1 cellular context compared by ENCODE assay signal in genomic region chr20:50455656-50456451, GRCh38.
TF ChIP-seq lines count a peak whose summit lies in the region.

No MANE protein-coding gene starts in this region.

TF ChIP-seq in HepG2, 621 proteins besides CTCF, POLR2A, EP300 and RAD21 (continued from another document and continues in another):
- TF ChIP-seq, protein P1, sequence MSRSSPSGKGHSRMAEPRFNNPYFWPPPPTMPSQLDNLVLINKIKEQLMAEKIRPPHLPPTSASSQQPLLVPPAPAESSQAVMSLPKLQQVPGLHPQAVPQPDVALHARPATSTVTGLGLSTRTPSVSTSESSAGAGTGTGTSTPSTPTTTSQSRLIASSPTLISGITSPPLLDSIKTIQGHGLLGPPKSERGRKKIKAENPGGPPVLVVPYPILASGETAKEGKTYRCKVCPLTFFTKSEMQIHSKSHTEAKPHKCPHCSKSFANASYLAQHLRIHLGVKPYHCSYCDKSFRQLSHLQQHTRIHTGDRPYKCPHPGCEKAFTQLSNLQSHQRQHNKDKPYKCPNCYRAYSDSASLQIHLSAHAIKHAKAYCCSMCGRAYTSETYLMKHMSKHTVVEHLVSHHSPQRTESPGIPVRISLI (CRISPR knock-in tag; IDR thresholded peaks at IDR 0.05; ENCODE audit: borderline replicate concordance) = peak; percentile 97
- TF ChIP-seq PCBP1 (IDR thresholded peaks at IDR 0.05; ENCODE audit: borderline replicate concordance, low read depth, low read length) (no peak), MNT (IDR thresholded peaks at IDR 0.05) (no peak), ZNF256 (CRISPR knock-in tag; conservative IDR thresholded peaks at IDR 0.05) (0 out of 2 replicates have a peak, but pooled peaks have one; percentile 65), EHMT2 (IDR thresholded peaks at IDR 0.05; ENCODE audit: borderline replicate concordance, low read depth, low read length) (no peak; the same call in 1 of the 2 replicates), PRDM15 (CRISPR knock-in tag; IDR thresholded peaks at IDR 0.05) (peak; percentile 83), ZNF30 (CRISPR knock-in tag; IDR thresholded peaks at IDR 0.05) (peak; percentile 83), HMG20B (CRISPR knock-in tag; conservative IDR thresholded peaks at IDR 0.05) (peak; percentile 91), SOX5 (CRISPR knock-in tag; IDR thresholded peaks at IDR 0.05; ENCODE audit: borderline replicate concordance) (peak; percentile 88), ZNF574 (CRISPR knock-in tag; IDR thresholded peaks at IDR 0.05) (peak; percentile 92), XRCC5 (optimal IDR thresholded peaks at IDR 0.05; ENCODE audit: low read length) (peak; percentile 68), SYNCRIP (IDR thresholded peaks at IDR 0.05; ENCODE audit: insufficient read depth, low read depth, low read length) (no peak), ZNF788 (CRISPR knock-in tag; IDR thresholded peaks at IDR 0.05; ENCODE audit: borderline replicate concordance) (peak; percentile 93; the same call in 1 of the 2 replicates), ZNF772 (CRISPR knock-in tag; IDR thresholded peaks at IDR 0.05) (peak; percentile 91), ZNF761 (CRISPR knock-in tag; conservative IDR thresholded peaks at IDR 0.05) (peak; percentile 89; the same call in 1 of the 2 replicates), NFYB (CRISPR knock-in tag; IDR thresholded peaks at IDR 0.05) (0 out of 2 replicates have a peak, but pooled peaks have one; percentile 26), ZNF350 (CRISPR knock-in tag; IDR thresholded peaks at IDR 0.05; ENCODE audit: borderline replicate concordance, low read depth) (peak; percentile 95), ELF3 (CRISPR knock-in tag; IDR thresholded peaks at IDR 0.05) (peak; percentile 82), ZFP36 (IDR thresholded peaks at IDR 0.05; ENCODE audit: borderline replicate concordance, low read depth, low read length, partially characterized antibody) (no peak), ZNF547 (CRISPR knock-in tag; IDR thresholded peaks at IDR 0.05) (peak; percentile 30; the same call in 1 of the 2 replicates), SPEN (CRISPR knock-in tag; IDR thresholded peaks at IDR 0.05; ENCODE audit: low read depth) (peak; percentile 93), PHF21A (CRISPR knock-in tag; IDR thresholded peaks at IDR 0.05) (peak; percentile 99), ZNF567 (CRISPR knock-in tag; IDR thresholded peaks at IDR 0.05; ENCODE audit: borderline replicate concordance) (peak; percentile 98), ZBTB37 (CRISPR knock-in tag; IDR thresholded peaks at IDR 0.05) (peak; percentile 90), DNMT1 (CRISPR knock-in tag; IDR thresholded peaks at IDR 0.05) (peak; percentile 77; the same call in 1 of the 2 replicates), YY1 (IDR thresholded peaks at IDR 0.05; ENCODE audit: insufficient read depth, insufficient replicate concordance, low read depth, low read length) (no peak), ZNF775 (CRISPR knock-in tag; IDR thresholded peaks at IDR 0.05; ENCODE audit: borderline replicate concordance) (peak; percentile 91; the same call in 1 of the 2 replicates), ZNF441 (CRISPR knock-in tag; IDR thresholded peaks at IDR 0.05; ENCODE audit: borderline replicate concordance) (no peak), ZNF136 (CRISPR knock-in tag; IDR thresholded peaks at IDR 0.05; ENCODE audit: low read depth) (peak; percentile 97; the same call in 1 of the 2 replicates), ZBTB20 (CRISPR knock-in tag; IDR thresholded peaks at IDR 0.05; ENCODE audit: borderline replicate concordance, low read depth) (peak; percentile 42; the same call in 1 of the 2 replicates)
- TF ChIP-seq, protein P2, sequence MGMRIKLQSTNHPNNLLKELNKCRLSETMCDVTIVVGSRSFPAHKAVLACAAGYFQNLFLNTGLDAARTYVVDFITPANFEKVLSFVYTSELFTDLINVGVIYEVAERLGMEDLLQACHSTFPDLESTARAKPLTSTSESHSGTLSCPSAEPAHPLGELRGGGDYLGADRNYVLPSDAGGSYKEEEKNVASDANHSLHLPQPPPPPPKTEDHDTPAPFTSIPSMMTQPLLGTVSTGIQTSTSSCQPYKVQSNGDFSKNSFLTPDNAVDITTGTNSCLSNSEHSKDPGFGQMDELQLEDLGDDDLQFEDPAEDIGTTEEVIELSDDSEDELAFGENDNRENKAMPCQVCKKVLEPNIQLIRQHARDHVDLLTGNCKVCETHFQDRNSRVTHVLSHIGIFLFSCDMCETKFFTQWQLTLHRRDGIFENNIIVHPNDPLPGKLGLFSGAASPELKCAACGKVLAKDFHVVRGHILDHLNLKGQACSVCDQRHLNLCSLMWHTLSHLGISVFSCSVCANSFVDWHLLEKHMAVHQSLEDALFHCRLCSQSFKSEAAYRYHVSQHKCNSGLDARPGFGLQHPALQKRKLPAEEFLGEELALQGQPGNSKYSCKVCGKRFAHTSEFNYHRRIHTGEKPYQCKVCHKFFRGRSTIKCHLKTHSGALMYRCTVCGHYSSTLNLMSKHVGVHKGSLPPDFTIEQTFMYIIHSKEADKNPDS (CRISPR knock-in tag; IDR thresholded peaks at IDR 0.05) = peak; percentile 86; the same call in 1 of the 2 replicates
- TF ChIP-seq, protein P3, sequence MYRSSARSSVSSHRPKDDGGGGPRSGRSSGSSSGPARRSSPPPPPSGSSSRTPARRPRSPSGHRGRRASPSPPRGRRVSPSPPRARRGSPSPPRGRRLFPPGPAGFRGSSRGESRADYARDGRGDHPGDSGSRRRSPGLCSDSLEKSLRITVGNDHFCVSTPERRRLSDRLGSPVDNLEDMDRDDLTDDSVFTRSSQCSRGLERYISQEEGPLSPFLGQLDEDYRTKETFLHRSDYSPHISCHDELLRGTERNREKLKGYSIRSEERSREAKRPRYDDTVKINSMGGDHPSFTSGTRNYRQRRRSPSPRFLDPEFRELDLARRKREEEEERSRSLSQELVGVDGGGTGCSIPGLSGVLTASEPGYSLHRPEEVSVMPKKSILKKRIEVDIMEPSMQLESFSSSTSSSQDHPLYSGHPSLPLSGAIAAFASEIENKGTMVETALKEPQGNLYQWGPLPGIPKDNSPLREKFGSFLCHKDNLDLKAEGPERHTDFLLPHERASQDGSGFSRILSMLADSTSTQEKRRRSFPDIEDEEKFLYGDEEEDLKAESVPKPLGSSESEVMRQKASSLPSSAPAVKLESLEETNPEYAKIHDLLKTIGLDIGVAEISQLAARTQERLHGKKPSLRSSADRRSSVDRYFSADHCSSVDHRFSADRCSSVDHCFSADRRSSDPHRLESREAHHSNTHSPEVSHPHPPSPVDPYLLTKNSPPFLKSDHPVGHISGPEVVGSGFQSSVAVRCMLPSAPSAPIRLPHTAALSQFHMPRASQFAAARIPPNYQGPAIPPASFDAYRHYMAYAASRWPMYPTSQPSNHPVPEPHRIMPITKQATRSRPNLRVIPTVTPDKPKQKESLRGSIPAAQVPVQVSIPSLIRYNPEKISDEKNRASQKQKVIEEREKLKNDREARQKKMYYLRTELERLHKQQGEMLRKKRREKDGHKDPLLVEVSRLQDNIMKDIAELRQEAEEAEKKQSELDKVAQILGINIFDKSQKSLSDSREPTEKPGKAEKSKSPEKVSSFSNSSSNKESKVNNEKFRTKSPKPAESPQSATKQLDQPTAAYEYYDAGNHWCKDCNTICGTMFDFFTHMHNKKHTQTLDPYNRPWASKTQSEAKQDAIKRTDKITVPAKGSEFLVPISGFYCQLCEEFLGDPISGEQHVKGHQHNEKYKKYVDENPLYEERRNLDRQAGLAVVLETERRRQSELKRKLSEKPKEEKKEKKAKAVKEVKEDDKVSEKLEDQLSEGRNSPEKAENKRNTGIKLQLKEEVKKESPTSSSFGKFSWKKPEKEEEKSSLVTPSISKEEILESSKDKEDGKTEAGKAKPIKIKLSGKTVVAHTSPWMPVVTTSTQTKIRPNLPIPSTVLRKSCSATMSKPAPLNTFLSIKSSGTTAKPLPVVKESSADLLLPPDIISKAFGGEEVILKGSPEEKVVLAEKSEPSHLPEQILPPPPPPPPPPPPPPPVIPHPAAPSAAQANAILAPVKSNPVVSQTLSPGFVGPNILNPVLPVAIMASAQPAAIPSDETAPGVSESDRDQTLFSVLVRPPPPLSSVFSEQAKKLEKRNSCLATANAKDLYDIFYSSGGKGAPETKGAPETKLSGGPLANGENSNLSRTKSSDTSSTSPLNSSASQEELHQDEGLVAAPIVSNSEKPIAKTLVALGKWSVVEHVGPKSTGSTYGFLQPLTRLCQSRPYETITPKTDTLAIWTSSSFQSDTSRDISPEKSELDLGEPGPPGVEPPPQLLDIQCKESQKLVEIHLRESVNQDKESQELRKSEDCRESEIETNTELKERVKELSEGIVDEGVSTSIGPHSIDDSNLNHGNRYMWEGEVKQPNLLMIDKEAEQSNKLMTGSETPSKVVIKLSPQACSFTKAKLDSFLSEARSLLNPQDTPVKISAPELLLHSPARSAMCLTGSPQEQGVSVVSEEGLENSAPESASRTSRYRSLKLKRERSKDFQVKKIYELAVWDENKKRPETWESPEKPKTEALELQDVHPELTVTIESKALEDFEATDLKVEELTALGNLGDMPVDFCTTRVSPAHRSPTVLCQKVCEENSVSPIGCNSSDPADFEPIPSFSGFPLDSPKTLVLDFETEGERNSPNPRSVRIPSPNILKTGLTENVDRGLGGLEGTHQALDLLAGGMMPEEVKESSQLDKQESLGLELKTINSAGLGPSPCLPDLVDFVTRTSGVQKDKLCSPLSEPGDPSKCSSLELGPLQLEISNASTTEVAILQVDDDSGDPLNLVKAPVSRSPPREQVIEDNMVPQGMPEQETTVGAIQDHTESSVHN (CRISPR knock-in tag; IDR thresholded peaks at IDR 0.05) = no peak; the same call in 1 of the 2 replicates
- TF ChIP-seq, protein P4, sequence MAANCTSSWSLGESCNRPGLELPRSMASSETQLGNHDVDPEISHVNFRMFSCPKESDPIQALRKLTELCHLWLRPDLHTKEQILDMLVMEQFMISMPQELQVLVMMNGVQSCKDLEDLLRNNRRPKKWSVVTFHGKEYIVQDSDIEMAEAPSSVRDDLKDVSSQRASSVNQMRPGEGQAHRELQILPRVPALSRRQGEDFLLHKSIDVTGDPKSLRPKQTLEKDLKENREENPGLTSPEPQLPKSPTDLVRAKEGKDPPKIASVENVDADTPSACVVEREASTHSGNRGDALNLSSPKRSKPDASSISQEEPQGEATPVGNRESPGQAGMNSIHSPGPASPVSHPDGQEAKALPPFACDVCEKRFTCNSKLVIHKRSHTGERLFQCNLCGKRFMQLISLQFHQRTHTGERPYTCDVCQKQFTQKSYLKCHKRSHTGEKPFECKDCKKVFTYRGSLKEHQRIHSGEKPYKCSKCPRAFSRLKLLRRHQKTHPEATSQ (CRISPR knock-in tag; IDR thresholded peaks at IDR 0.05; ENCODE audit: borderline replicate concordance) = peak; percentile 92; the same call in 1 of the 2 replicates
